Comparison of ENCODE assay signal across 17 cellular contexts in genomic region chr3:173055228-173055933, GRCh38.
"Had no signal": no experiment of that assay in that cellular context is flagged by ENCODE, and none has a peak within 500 bp of the region (broad histone marks: within the 10 kb centered on the region; RNA-seq: fewer than 3 reads in every experiment).

No MANE protein-coding gene starts in this region.

- H3K4me3 Mint-ChIP-seq: activated B cell treated with CpG ODN at 0.5 μM for 24 hours; naive thymus-derived CD8-positive, alpha-beta T cell; stimulated activated effector memory CD8-positive, alpha-beta T cell treated with anti-CD3 and anti-CD28 coated beads, Interleukin-12 subunit alpha, Interleukin-12 subunit beta, amount 100 ng/mL, for 72 hours had no signal

- H3K9me3 ChIP-seq: body of pancreas, heart right ventricle, left lung, mucosa of descending colon, neutrophil, tibial nerve had no signal

- H3K36me3 ChIP-seq: heart right ventricle, left lung, neutrophil, tibial nerve had no signal

- ATAC-seq: body of pancreas; heart right ventricle; left lung; mucosa of descending colon; naive thymus-derived CD8-positive, alpha-beta T cell; stimulated activated effector memory CD8-positive, alpha-beta T cell treated with anti-CD3 and anti-CD28 coated beads, Interleukin-12 subunit alpha, Interleukin-12 subunit beta, amount 100 ng/mL, for 72 hours had no signal

- H3K27ac ChIP-seq: body of pancreas, coronary artery, heart right ventricle, left lung, neutrophil, skin epidermis, tibial nerve had no signal

- H3K27ac Mint-ChIP-seq: activated B cell treated with CpG ODN at 0.5 μM for 24 hours; naive thymus-derived CD8-positive, alpha-beta T cell; stimulated activated effector memory CD8-positive, alpha-beta T cell treated with anti-CD3 and anti-CD28 coated beads, Interleukin-12 subunit alpha, Interleukin-12 subunit beta, amount 100 ng/mL, for 72 hours had no signal

- DNase-seq: activated B cell treated with CpG ODN at 0.5 μM for 24 hours; activated CD4-positive, alpha-beta T cell treated with anti-CD3 and anti-CD28 coated beads, Interleukin-2, amount 50 U/mL, for 1 hour; activated naive CD4-positive, alpha-beta T cell treated with anti-CD3 and anti-CD28 coated beads, Interleukin-2, amount 50 U/mL, for 16 hours; activated T-cell treated with anti-CD3 and anti-CD28 coated beads for 4 hours; amniotic stem cell; body of pancreas; central memory CD4-positive, alpha-beta T cell; effector CD4-positive, alpha-beta T cell; heart right ventricle; left lung; mucosa of descending colon; naive thymus-derived CD8-positive, alpha-beta T cell had no signal

- H3K27me3 Mint-ChIP-seq: activated B cell treated with CpG ODN at 0.5 μM for 24 hours had no signal

- H3K4me1 ChIP-seq: body of pancreas, heart right ventricle, left lung, tibial nerve had no signal

- H3K4me1 Mint-ChIP-seq: activated B cell treated with CpG ODN at 0.5 μM for 24 hours; naive thymus-derived CD8-positive, alpha-beta T cell; stimulated activated effector memory CD8-positive, alpha-beta T cell treated with anti-CD3 and anti-CD28 coated beads, Interleukin-12 subunit alpha, Interleukin-12 subunit beta, amount 100 ng/mL, for 72 hours had no signal

- H3K36me3 Mint-ChIP-seq: naive thymus-derived CD8-positive, alpha-beta T cell; stimulated activated effector memory CD8-positive, alpha-beta T cell treated with anti-CD3 and anti-CD28 coated beads, Interleukin-12 subunit alpha, Interleukin-12 subunit beta, amount 100 ng/mL, for 72 hours had no signal

- H3K27me3 ChIP-seq: body of pancreas, heart right ventricle, left lung, neutrophil, tibial nerve had no signal

- H3K4me3 ChIP-seq: body of pancreas, coronary artery, heart right ventricle, left lung, mucosa of descending colon, skin epidermis, tibial nerve had no signal

- H3K9me3 Mint-ChIP-seq: activated B cell treated with CpG ODN at 0.5 μM for 24 hours; naive thymus-derived CD8-positive, alpha-beta T cell; stimulated activated effector memory CD8-positive, alpha-beta T cell treated with anti-CD3 and anti-CD28 coated beads, Interleukin-12 subunit alpha, Interleukin-12 subunit beta, amount 100 ng/mL, for 72 hours had no signal
